ENCODE assay signal across 1 cellular context in the genomic region with DNA sequence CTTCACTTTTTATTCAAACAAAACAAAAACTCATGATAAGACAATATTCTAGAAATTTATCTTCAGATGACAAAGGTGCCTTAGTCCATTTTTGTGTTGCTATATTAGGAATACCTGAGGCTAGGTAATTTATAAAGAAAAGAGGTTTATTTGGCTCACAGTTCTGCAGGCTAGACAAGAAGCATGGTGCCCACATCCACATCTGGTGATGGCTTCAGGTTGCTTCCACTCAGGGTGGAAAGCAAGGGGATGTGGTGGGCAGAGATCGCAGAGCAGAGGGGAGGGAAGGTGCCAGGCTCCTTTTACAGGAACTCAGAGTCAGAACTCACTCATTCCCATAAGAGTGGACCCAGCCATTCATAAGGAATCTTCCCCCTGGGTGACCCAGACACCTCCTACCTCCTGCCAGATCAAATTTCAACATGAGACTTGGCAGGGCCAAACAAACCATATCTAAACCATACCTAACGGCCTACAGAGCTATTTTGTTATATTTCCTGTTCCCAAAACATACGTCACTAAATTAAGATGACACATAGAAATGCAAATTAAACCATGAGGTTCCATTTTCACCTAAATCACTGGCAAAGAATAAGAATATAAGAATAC.
TF ChIP-seq lines count a peak whose summit lies in the region.

No MANE protein-coding gene starts in this region.

TF ChIP-seq in IMR-90, 13 proteins besides CTCF, POLR2A, EP300 and RAD21:
- TF ChIP-seq ELK1 (IDR thresholded peaks at IDR 0.05; ENCODE audit: borderline replicate concordance, low read depth, low read length) (no peak), NFE2L2 (IDR thresholded peaks at IDR 0.05; ENCODE audit: low read depth, low read length) (no peak), MAZ (IDR thresholded peaks at IDR 0.05; ENCODE audit: borderline replicate concordance, low read depth, low read length) (no peak), MXI1 (IDR thresholded peaks at IDR 0.05; ENCODE audit: borderline replicate concordance, low read depth, low read length) (no peak), RFX5 (IDR thresholded peaks at IDR 0.05; ENCODE audit: low read depth, low read length) (no peak)
